ENCODE assay signal across 19 cellular contexts in the genomic region with DNA sequence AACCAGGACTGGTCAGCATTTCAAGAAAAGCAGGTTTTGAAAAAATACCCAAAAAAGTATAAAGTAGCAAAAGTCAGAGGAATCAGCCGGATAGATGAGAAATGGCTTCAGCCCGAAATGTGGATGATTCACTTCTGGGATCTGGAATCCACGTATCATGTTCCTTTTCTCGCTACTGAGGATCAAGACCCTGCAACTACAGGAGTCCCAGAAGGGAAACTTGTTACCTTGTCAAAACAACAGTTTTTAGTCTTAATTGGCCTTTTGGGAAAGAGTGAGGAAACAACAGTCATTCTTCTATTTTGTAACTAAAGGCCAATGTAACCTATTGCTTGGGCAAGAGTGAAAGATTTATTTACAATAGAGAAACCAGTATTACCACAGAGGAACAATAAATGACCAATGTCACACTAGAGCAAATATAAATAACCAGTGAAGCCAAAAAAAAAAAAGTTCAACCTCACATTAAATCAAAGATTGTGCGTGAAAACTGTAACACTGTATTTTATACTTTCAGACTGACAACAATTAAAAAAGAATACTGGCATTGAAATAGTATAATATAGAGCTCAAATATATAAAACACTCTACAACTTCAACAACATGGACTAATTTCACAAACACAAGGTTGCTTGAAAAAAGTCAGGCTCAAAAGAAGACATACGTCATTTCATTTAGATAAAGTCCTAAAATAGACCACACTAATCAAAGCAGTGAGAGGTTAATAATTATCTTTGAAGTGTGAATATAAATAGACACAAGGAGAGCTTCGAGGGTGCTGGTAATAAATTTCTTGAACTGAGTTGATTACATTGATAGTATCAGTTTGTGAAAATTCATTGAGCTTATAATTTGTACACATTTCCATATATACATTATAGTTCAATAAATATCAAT.
"Had no signal": no experiment of that assay in that cellular context is flagged by ENCODE, and none has a peak within 500 bp of the region (broad histone marks: within the 10 kb centered on the region; RNA-seq: fewer than 3 reads in every experiment).

No MANE protein-coding gene starts in this region.

- H3K4me1 ChIP-seq: gastrocnemius medialis, heart left ventricle had no signal

- H3K27me3 ChIP-seq: brain microvascular endothelial cell, heart left ventricle, neutrophil, upper lobe of left lung had no signal

- H3K36me3 ChIP-seq: brain microvascular endothelial cell, gastrocnemius medialis, heart left ventricle, neutrophil, upper lobe of left lung had no signal

- H3K4me3 ChIP-seq: gastrocnemius medialis, heart left ventricle, upper lobe of left lung had no signal

- DNase-seq: activated B cell treated with CpG ODN at 0.5 μM for 24 hours; activated CD4-positive, alpha-beta T cell treated with anti-CD3 and anti-CD28 coated beads, Interleukin-2, amount 50 U/mL, for 1 hour; activated CD8-positive, alpha-beta memory T cell treated with anti-CD3 and anti-CD28 coated beads for 24 hours; activated gamma-delta T cell treated with Interleukin-2 at 50 U/mL for 16 hours; amygdala; brain microvascular endothelial cell; effector CD8-positive, alpha-beta T cell; gastrocnemius medialis; heart left ventricle; left cardiac atrium; naive B cell; posterior cingulate gyrus; retina; small intestine; stimulated activated CD4-positive, alpha-beta T cell treated with anti-CD3 and anti-CD28 coated beads, Interleukin-4, amount 100 ng/mL, for 24 hours; stimulated activated naive CD8-positive, alpha-beta T cell treated with anti-CD3 and anti-CD28 coated beads, Interleukin-15, Interleukin-2, amounts not matched to agents 100 U/mL and 50 U/mL, for 24 hours; SW 1271; upper lobe of left lung had no signal

- ATAC-seq: heart left ventricle; left cardiac atrium; stimulated activated naive CD8-positive, alpha-beta T cell treated with anti-CD3 and anti-CD28 coated beads, Interleukin-15, Interleukin-2, amounts not matched to agents 100 U/mL and 50 U/mL, for 24 hours had no signal

- H3K27ac ChIP-seq: brain microvascular endothelial cell, gastrocnemius medialis, heart left ventricle, neutrophil, upper lobe of left lung had no signal

- H3K9me3 ChIP-seq: gastrocnemius medialis, heart left ventricle, neutrophil, upper lobe of left lung had no signal
